ENCODE assay signal across 1 cellular context in genomic region chr1:244970236-244970652, GRCh38.
A peak's percentile ranks its signal among the peaks of the same experiment; 100 is the strongest.
TF ChIP-seq lines count a peak whose summit lies in the region.

No MANE protein-coding gene starts in this region.

TF ChIP-seq in K562, 482 proteins besides CTCF, POLR2A, EP300 and RAD21 (continued from another document and continues in another):
- TF ChIP-seq ARID4B (CRISPR knock-in tag; IDR thresholded peaks at IDR 0.05), result peak; percentile 68
- TF ChIP-seq ZC3H11A (IDR thresholded peaks at IDR 0.05; ENCODE audit: low read depth, low read length), result 0 out of 2 replicates have a peak, but pooled peaks have one; percentile 8
- no peak for TF ChIP-seq ZFP30 (CRISPR knock-in tag; IDR thresholded peaks at IDR 0.05; ENCODE audit: borderline replicate concordance)
- peak; percentile 84 for TF ChIP-seq THAP12 (CRISPR knock-in tag; IDR thresholded peaks at IDR 0.05)
- no peak for TF ChIP-seq BACH1 (tag; IDR thresholded peaks at IDR 0.05)
- 0 out of 2 replicates have a peak, but pooled peaks have one; percentile 4 for TF ChIP-seq CBX1 (IDR thresholded peaks at IDR 0.05; ENCODE audit: low read depth)
- 0 out of 4 replicates have a peak, but pooled peaks of 1 of the 2 experiments have one; percentile 78 for TF ChIP-seq ZNF639 (CRISPR knock-in tag; conservative IDR thresholded peaks at IDR 0.05 in 1 of 2, IDR thresholded peaks at IDR 0.05 in 1 of 2)
- TF ChIP-seq HMBOX1 (IDR thresholded peaks at IDR 0.05), result 0 out of 2 replicates have a peak, but pooled peaks have one; percentile 33
- TF ChIP-seq TBP (optimal IDR thresholded peaks at IDR 0.05; ENCODE audit: low read depth, low read length), result peak; percentile 59
- no peak for TF ChIP-seq FIP1L1 (IDR thresholded peaks at IDR 0.05; ENCODE audit: low read depth, low read length, poor library complexity, severe bottlenecking)
- no peak for TF ChIP-seq ZBTB5 (IDR thresholded peaks at IDR 0.05)
- no peak for TF ChIP-seq NCOR1 (IDR thresholded peaks at IDR 0.05)
- 0 out of 2 replicates have a peak, but pooled peaks have one; percentile 16 for TF ChIP-seq ZNF584 (CRISPR knock-in tag; IDR thresholded peaks at IDR 0.05; ENCODE audit: low read depth)
- no peak for TF ChIP-seq ZNF239 (CRISPR knock-in tag; IDR thresholded peaks at IDR 0.05)
- no peak for TF ChIP-seq HBP1 (CRISPR knock-in tag; IDR thresholded peaks at IDR 0.05)
- no peak for TF ChIP-seq ZNF644 (tag; IDR thresholded peaks at IDR 0.05; ENCODE audit: low read depth)
- TF ChIP-seq MXD1 (CRISPR knock-in tag; IDR thresholded peaks at IDR 0.05; ENCODE audit: borderline replicate concordance, poor library complexity, severe bottlenecking), result no peak
- peak; percentile 65 for TF ChIP-seq CCNT2 (IDR thresholded peaks at IDR 0.05; ENCODE audit: borderline replicate concordance, extremely low read depth, insufficient read length, low read depth, low read length)
- peak; percentile 27 to 80; a peak in 3 of 4 replicates for TF ChIP-seq MAZ (CRISPR knock-in tag; conservative IDR thresholded peaks at IDR 0.05 in 1 of 2, IDR thresholded peaks at IDR 0.05 in 1 of 2)
- TF ChIP-seq TOE1 (IDR thresholded peaks at IDR 0.05; ENCODE audit: borderline replicate concordance), result no peak
- 0 out of 2 replicates have a peak, but pooled peaks have one; percentile 44 for TF ChIP-seq TOE1 (CRISPR knock-in tag; IDR thresholded peaks at IDR 0.05; ENCODE audit: borderline replicate concordance, low read depth)
- no peak for TF ChIP-seq TCFL5 (CRISPR knock-in tag; conservative IDR thresholded peaks at IDR 0.05)
- TF ChIP-seq ZNF197 (CRISPR knock-in tag; IDR thresholded peaks at IDR 0.05; ENCODE audit: low read depth), result peak; percentile 78
- TF ChIP-seq ZNF518B (CRISPR knock-in tag; IDR thresholded peaks at IDR 0.05), result no peak
- TF ChIP-seq PRMT5 (CRISPR knock-in tag; IDR thresholded peaks at IDR 0.05), result no peak
- TF ChIP-seq IRF1 (CRISPR knock-in tag; IDR thresholded peaks at IDR 0.05; ENCODE audit: borderline replicate concordance), result no peak
- TF ChIP-seq CEBPG (CRISPR knock-in tag; IDR thresholded peaks at IDR 0.05), result no peak
- peak in 1 of 2 experiments; percentile 55; a peak in 1 of 4 replicates for TF ChIP-seq CEBPG (tag; conservative IDR thresholded peaks at IDR 0.05 in 1 of 2, IDR thresholded peaks at IDR 0.05 in 1 of 2)
- peak; percentile 93 for TF ChIP-seq GTF2E2 (tag; IDR thresholded peaks at IDR 0.05)
- TF ChIP-seq PRDM10 (IDR thresholded peaks at IDR 0.05; ENCODE audit: partially characterized antibody), result no peak
- TF ChIP-seq ZNF740 (CRISPR knock-in tag; IDR thresholded peaks at IDR 0.05), result peak; percentile 10; the same call in 1 of the 2 replicates
- no peak for TF ChIP-seq ZNF740 (tag; IDR thresholded peaks at IDR 0.05)
